ENCODE assay signal across 8 cellular contexts in genomic region chr3:29758108-29759020, GRCh38.
DNase-seq lines count a peak whose midpoint lies in the region; TF ChIP-seq lines count a peak whose summit lies in the region.

No MANE protein-coding gene starts in this region.

- no peak overlapping the region for H2AFZ ChIP-seq in OCI-LY1 (ENCODE audit: low read length)

- H3F3A ChIP-seq in OCI-LY1 (ENCODE audit: insufficient read depth, low read length), result no peaks in the 10 kb centered on the region

- no peaks in the 10 kb centered on the region for H3K27me3 ChIP-seq in A673 (replicated peaks; ENCODE audit: insufficient read depth, low read depth, low read length, poor library complexity)
- H3K27me3 ChIP-seq in OCI-LY1 (ENCODE audit: insufficient read depth, low read length), result no peaks in the 10 kb centered on the region
- H3K27me3 ChIP-seq in esophagus squamous epithelium, result no peaks in the 10 kb centered on the region

- CTCF ChIA-PET in A673 (lab: Charles Lee), result interaction anchor here (1.3 to 1.5 kb wide), 2 partner anchors 477 to 841 kb away, joined by 4 to 6 read pairs; partner anchors contain the start of gene RBMS3

- H3K27ac ChIP-seq in A673 (ENCODE audit: low read depth, low read length, poor library complexity, severe bottlenecking) (peak overlapping the region; percentile 77), OCI-LY1 (ENCODE audit: low read depth, low read length, poor library complexity, severe bottlenecking) (peak overlapping the region; percentile 71), esophagus squamous epithelium (peak overlapping the region in 3 of 4 donors; percentile 67 to 74 (median 67))

- no peaks in the 10 kb centered on the region for H3K36me3 ChIP-seq in A673 (ENCODE audit: insufficient read depth, low read length, poor library complexity, severe bottlenecking)
- no peaks in the 10 kb centered on the region for H3K36me3 ChIP-seq in OCI-LY1 (ENCODE audit: insufficient read depth, low read length)
- H3K36me3 ChIP-seq in esophagus squamous epithelium, result no peaks in the 10 kb centered on the region

- H3K9me2 ChIP-seq in OCI-LY1 (ENCODE audit: low read depth, low read length), result no peaks in the 10 kb centered on the region

- peak overlapping the region; percentile 23 for H3K4me3 ChIP-seq in A673 (ENCODE audit: low read depth, low read length, poor library complexity, severe bottlenecking)
- H3K4me3 ChIP-seq in OCI-LY1 (ENCODE audit: low read depth, low read length, poor library complexity, severe bottlenecking), result peak overlapping the region; percentile 4
- H3K4me3 ChIP-seq in esophagus squamous epithelium, result peak overlapping the region in 1 of 4 donors; percentile 20

- H3K9me3 ChIP-seq in A673 (ENCODE audit: low read depth, low read length, poor library complexity, severe bottlenecking) (no peaks in the 10 kb centered on the region), OCI-LY1 (ENCODE audit: low read length) (no peaks in the 10 kb centered on the region), esophagus squamous epithelium (no peaks in the 10 kb centered on the region)

- BruUV-seq in A673 (replicated peaks; lab: Mats Ljungman, UMichigan), result no TSS peak

- intact Hi-C loops in A673 (cut with micrococcal nuclease; ENCODE audit: unreplicated experiment), result loop anchor here (1.0 to 5.0 kb wide), 3 partner anchors 115 to 478 kb away; partner anchors contain the start of gene RBMS3
- intact Hi-C loops in esophagus squamous epithelium (cut with DNase I), result no loop called here

- H3K4me2 ChIP-seq in OCI-LY1 (ENCODE audit: low read length), result peak overlapping the region; percentile 48; the same call in 1 of the 2 replicates

- H4K20me1 ChIP-seq in OCI-LY1 (ENCODE audit: insufficient read depth, low read length), result no peaks in the 10 kb centered on the region

- TF ChIP-seq CTCF in A673 (conservative IDR thresholded peaks at IDR 0.05; ENCODE audit: low read depth, low read length) (no peak), OCI-LY1 (IDR thresholded peaks at IDR 0.05; ENCODE audit: low read length) (no peak), esophagus squamous epithelium (IDR thresholded peaks at IDR 0.05) (no peak)

- H3K4me1 ChIP-seq in A673 (ENCODE audit: insufficient read depth, low read length, poor library complexity, severe bottlenecking) (peaks cover 55% of the 10 kb centered on the region), OCI-LY1 (ENCODE audit: insufficient read depth, low read length, severe bottlenecking) (peaks cover 91% of the 10 kb centered on the region), esophagus squamous epithelium (peaks cover 3 to 41% (median 25%) of the 10 kb centered on the region in 3 donors)

- no peaks in the 10 kb centered on the region for H3K79me2 ChIP-seq in OCI-LY1 (ENCODE audit: insufficient read depth, low read length)

- DNase-seq in A673 (ENCODE audit: low spot score) (peak; percentile 78), esophagus squamous epithelium (lab: John Stamatoyannopoulos, UW) (no peak), myocyte (ENCODE audit: low read depth) (peak; percentile 36), NAMALWA (ENCODE audit: low spot score) (no peak)
- no peak for DNase-seq in activated CD8-positive, alpha-beta memory T cell treated with anti-CD3 and anti-CD28 coated beads for 24 hours
- no peak for DNase-seq in activated CD4-positive, alpha-beta T cell treated with anti-CD3 and anti-CD28 coated beads, Interleukin-2, amount 50 U/mL, for 4 hours
- DNase-seq in activated CD4-positive, CD25-positive, alpha-beta regulatory T cell (lab: John Stamatoyannopoulos, UW), result no peak

- H3K9ac ChIP-seq in OCI-LY1 (ENCODE audit: low read length), result peak overlapping the region; percentile 23; the same call in 1 of the 2 replicates

- no peak for TF ChIP-seq POLR2A in esophagus squamous epithelium (IDR thresholded peaks at IDR 0.05)

- POLR2A ChIA-PET in A673 (lab: Charles Lee; ENCODE audit: low non-redundant PET), result no interaction called here

- 23 to 31% methylated on average over 4 of the region's 4 CpGs for WGBS in esophagus squamous epithelium, 2 donors

Comparison
In these comparisons a context has a peak if more than half of its experiments do, and no peak if none do; other contexts are left out.
1. DNase-seq: peak in A673 (single experiment) and myocyte (single experiment); none in esophagus squamous epithelium (single experiment), NAMALWA (single experiment), activated CD8-positive, alpha-beta memory T cell treated with anti-CD3 and anti-CD28 coated beads for 24 hours (single experiment), activated CD4-positive, alpha-beta T cell treated with anti-CD3 and anti-CD28 coated beads, Interleukin-2, amount 50 U/mL, for 4 hours (0 of 2) and activated CD4-positive, CD25-positive, alpha-beta regulatory T cell (0 of 4).
2. Peak in every context shown above with its lines, with median percentiles within 50 percentile points of each other: H3K27ac ChIP-seq.